ENCODE assay signal across 30 cellular contexts in the genomic region with DNA sequence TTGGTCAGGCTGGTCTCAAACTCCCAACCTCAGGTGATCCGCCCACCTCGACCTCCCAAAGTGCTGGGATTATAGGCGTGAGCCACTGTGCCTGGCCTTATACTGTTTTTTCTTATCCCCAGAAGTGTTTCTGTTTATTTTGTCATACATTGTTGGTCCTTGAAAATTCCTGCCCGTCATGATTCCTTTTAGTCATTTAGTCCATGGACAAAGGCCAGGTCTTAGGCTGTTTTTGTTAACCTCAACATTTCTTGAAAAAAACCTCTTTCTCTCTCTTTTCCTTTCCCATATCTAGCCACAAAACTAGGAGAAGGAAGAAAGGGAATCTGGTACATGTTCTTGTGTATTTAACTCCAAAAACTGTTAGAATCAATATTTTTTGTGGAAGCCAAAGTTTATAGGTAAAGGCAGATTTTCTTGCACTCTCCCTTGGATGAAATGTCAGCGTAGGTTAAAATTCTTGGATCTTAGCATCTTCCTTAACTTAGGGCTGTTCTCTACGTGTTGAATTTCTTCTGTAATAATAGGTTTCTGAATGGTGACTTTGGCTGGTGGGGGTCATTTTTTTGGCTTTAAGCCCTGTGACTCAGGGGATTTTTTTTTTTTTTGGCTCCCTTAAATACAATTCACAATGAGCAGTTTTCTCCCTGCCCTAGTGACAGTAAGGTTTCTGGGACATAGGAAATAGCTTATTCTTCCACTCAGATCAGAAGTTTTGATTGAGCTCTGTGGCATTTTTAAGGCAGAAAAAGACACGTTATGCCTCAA.
A peak's percentile ranks its signal among the peaks of the same experiment; 100 is the strongest.
DNase-seq lines count a peak whose midpoint lies in the region; ATAC-seq, FAIRE-seq and TF ChIP-seq lines count a peak whose summit lies in the region.
"Had no signal": no experiment of that assay in that cellular context is flagged by ENCODE, and none has a peak within 500 bp of the region (broad histone marks: within the 10 kb centered on the region; RNA-seq: fewer than 3 reads in every experiment).

No MANE protein-coding gene starts in this region.

- H3K4me3 ChIP-seq in ascending aorta (no peak overlapping the region), right atrium auricular region (no peak overlapping the region)
- H3K4me3 ChIP-seq: upper lobe of right lung had no signal

- H3K27ac ChIP-seq in ascending aorta (peak overlapping the region; percentile 21 to 74), right atrium auricular region (peak overlapping the region in 1 of 2 donors; percentile 32)
- H3K27ac ChIP-seq: 22Rv1, KMS-11, upper lobe of right lung, VCaP had no signal

- no peaks in the 10 kb centered on the region for H3K36me3 ChIP-seq in ascending aorta
- H3K36me3 ChIP-seq in right atrium auricular region, result no peaks in the 10 kb centered on the region
- H3K36me3 ChIP-seq: upper lobe of right lung had no signal

- peaks cover 0 to 13% of the 10 kb centered on the region in 2 donors for H3K4me1 ChIP-seq in ascending aorta
- H3K4me1 ChIP-seq in right atrium auricular region, result peaks cover 0 to 6% of the 10 kb centered on the region in 2 donors

- H3K9me3 ChIP-seq in ascending aorta, result no peaks in the 10 kb centered on the region
- no peaks in the 10 kb centered on the region for H3K9me3 ChIP-seq in right atrium auricular region
- H3K9me3 ChIP-seq: upper lobe of right lung had no signal

- H3K27me3 ChIP-seq in ascending aorta (no peaks in the 10 kb centered on the region), right atrium auricular region (no peaks in the 10 kb centered on the region)
- H3K27me3 ChIP-seq: upper lobe of right lung had no signal

- TF ChIP-seq CTCF in ascending aorta (IDR thresholded peaks at IDR 0.05) (no peak), right atrium auricular region (IDR thresholded peaks at IDR 0.05) (no peak)

- no peak for ATAC-seq in HG02938 (IDR thresholded peaks at IDR 0.05; ENCODE audit: unreplicated experiment)
- ATAC-seq: activated CD8-positive, alpha-beta T cell treated with anti-CD3 and anti-CD28 coated beads, Interleukin-2, amount 10 ng/mL, durations not matched to agents 7 days and 5 days; effector memory CD8-positive, alpha-beta T cell; stimulated activated effector memory CD8-positive, alpha-beta T cell treated with anti-CD3 and anti-CD28 coated beads, Interleukin-12 subunit alpha, Interleukin-12 subunit beta, amount 100 ng/mL, for 72 hours; upper lobe of right lung had no signal

- FAIRE-seq in urothelium cell line (lab: Jason Lieb, UNC), result no peak
- FAIRE-seq: GM18507, H1 had no signal

- intact Hi-C loops in ascending aorta (cut with DNase I), result loop anchor here (10.0 kb wide), 1 partner anchor 596 kb away; no protein-coding TSS in a partner anchor

- DNase-seq in NCI-H2227 treated with DMSO at 0.1 percent for 48 hours (lab: John Stamatoyannopoulos, UW) (peak; percentile 13), NCI-H2227 (lab: John Stamatoyannopoulos, UW; ENCODE audit: unreplicated experiment) (no peak), ascending aorta (ENCODE audit: low spot score in 2 of 2) (no peak), medulla oblongata (ENCODE audit: extremely low spot score) (peak; percentile 11), urothelium cell line (ENCODE audit: low spot score) (peak; percentile 6), cortex of kidney (lab: John Stamatoyannopoulos, UW) (no peak), right atrium auricular region (ENCODE audit: low spot score) (no peak)
- DNase-seq: activated CD4-positive, alpha-beta T cell treated with anti-CD3 and anti-CD28 coated beads for 4 hours; activated CD8-positive, alpha-beta T cell treated with anti-CD3 and anti-CD28 coated beads, Interleukin-2, amount 10 ng/mL, durations not matched to agents 7 days and 5 days; activated naive CD4-positive, alpha-beta T cell treated with anti-CD3 and anti-CD28 coated beads, Interleukin-2, amount 50 U/mL, for 16 hours; AML-193; CD4-positive, CD25-positive, alpha-beta regulatory T cell; effector memory CD8-positive, alpha-beta T cell; erythroblast; foreskin fibroblast; MM.1S; NCI-H1417 treated with DMSO at 0.1 percent for 48 hours; NCI-H2029 treated with DMSO at 0.1 percent for 48 hours; NCI-H345; NCI-H774; nucleus accumbens; T1000; upper lobe of right lung had no signal

Comparison
In these comparisons a context has a peak if more than half of its experiments do, and no peak if none do; other contexts are left out.
1. DNase-seq: peak in NCI-H2227 treated with DMSO at 0.1 percent for 48 hours (single experiment), medulla oblongata (single experiment) and urothelium cell line (single experiment); none in NCI-H2227 (single experiment), ascending aorta (0 of 2), cortex of kidney (single experiment) and right atrium auricular region (single experiment).